ENCODE assay signal across 1 cellular context in the genomic region with DNA sequence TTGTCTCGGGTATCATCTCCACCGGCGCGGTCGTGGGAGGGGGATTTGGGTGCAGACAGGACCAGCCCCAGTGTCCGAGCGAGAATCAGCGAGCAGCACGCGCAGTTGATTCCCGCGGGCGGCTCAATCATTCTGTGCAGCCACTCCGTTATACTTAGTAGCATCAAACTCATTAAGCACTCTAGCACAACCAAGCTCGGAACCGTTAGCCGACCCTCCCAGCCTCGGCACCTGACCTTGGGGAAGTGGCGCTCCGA.
TF ChIP-seq lines count a peak whose summit lies in the region.

No MANE protein-coding gene starts in this region.

TF ChIP-seq in HepG2, 621 proteins besides CTCF, POLR2A, EP300 and RAD21 (continued from another document and continues in another):
- TF ChIP-seq, protein P1, sequence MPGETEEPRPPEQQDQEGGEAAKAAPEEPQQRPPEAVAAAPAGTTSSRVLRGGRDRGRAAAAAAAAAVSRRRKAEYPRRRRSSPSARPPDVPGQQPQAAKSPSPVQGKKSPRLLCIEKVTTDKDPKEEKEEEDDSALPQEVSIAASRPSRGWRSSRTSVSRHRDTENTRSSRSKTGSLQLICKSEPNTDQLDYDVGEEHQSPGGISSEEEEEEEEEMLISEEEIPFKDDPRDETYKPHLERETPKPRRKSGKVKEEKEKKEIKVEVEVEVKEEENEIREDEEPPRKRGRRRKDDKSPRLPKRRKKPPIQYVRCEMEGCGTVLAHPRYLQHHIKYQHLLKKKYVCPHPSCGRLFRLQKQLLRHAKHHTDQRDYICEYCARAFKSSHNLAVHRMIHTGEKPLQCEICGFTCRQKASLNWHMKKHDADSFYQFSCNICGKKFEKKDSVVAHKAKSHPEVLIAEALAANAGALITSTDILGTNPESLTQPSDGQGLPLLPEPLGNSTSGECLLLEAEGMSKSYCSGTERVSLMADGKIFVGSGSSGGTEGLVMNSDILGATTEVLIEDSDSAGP (CRISPR knock-in tag; IDR thresholded peaks at IDR 0.05; ENCODE audit: borderline replicate concordance), result no peak
- no peak for TF ChIP-seq ZNF30 (CRISPR knock-in tag; IDR thresholded peaks at IDR 0.05)
- TF ChIP-seq, protein P2, sequence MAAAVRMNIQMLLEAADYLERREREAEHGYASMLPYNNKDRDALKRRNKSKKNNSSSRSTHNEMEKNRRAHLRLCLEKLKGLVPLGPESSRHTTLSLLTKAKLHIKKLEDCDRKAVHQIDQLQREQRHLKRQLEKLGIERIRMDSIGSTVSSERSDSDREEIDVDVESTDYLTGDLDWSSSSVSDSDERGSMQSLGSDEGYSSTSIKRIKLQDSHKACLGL (CRISPR knock-in tag; IDR thresholded peaks at IDR 0.05), result no peak; the same call in 1 of the 2 replicates
- TF ChIP-seq, protein P3, sequence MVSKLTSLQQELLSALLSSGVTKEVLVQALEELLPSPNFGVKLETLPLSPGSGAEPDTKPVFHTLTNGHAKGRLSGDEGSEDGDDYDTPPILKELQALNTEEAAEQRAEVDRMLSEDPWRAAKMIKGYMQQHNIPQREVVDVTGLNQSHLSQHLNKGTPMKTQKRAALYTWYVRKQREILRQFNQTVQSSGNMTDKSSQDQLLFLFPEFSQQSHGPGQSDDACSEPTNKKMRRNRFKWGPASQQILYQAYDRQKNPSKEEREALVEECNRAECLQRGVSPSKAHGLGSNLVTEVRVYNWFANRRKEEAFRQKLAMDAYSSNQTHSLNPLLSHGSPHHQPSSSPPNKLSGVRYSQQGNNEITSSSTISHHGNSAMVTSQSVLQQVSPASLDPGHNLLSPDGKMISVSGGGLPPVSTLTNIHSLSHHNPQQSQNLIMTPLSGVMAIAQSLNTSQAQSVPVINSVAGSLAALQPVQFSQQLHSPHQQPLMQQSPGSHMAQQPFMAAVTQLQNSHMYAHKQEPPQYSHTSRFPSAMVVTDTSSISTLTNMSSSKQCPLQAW (CRISPR knock-in tag; IDR thresholded peaks at IDR 0.05), result no peak
- no peak for TF ChIP-seq BORCS8-MEF2B (CRISPR knock-in tag; IDR thresholded peaks at IDR 0.05)
- no peak for TF ChIP-seq ZNF570 (CRISPR knock-in tag; IDR thresholded peaks at IDR 0.05; ENCODE audit: borderline replicate concordance)
- TF ChIP-seq PRMT3 (CRISPR knock-in tag; IDR thresholded peaks at IDR 0.05; ENCODE audit: borderline replicate concordance, low read depth), result no peak
- TF ChIP-seq IKZF1 (IDR thresholded peaks at IDR 0.05), result no peak
- TF ChIP-seq, protein P4, sequence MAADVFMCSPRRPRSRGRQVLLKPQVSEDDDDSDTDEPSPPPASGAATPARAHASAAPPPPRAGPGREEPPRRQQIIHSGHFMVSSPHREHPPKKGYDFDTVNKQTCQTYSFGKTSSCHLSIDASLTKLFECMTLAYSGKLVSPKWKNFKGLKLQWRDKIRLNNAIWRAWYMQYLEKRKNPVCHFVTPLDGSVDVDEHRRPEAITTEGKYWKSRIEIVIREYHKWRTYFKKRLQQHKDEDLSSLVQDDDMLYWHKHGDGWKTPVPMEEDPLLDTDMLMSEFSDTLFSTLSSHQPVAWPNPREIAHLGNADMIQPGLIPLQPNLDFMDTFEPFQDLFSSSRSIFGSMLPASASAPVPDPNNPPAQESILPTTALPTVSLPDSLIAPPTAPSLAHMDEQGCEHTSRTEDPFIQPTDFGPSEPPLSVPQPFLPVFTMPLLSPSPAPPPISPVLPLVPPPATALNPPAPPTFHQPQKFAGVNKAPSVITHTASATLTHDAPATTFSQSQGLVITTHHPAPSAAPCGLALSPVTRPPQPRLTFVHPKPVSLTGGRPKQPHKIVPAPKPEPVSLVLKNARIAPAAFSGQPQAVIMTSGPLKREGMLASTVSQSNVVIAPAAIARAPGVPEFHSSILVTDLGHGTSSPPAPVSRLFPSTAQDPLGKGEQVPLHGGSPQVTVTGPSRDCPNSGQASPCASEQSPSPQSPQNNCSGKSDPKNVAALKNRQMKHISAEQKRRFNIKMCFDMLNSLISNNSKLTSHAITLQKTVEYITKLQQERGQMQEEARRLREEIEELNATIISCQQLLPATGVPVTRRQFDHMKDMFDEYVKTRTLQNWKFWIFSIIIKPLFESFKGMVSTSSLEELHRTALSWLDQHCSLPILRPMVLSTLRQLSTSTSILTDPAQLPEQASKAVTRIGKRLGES (CRISPR knock-in tag; IDR thresholded peaks at IDR 0.05; ENCODE audit: borderline replicate concordance), result no peak
- TF ChIP-seq ZFP37 (CRISPR knock-in tag; IDR thresholded peaks at IDR 0.05; ENCODE audit: borderline replicate concordance), result no peak; the same call in 1 of the 2 replicates
- TF ChIP-seq PAX8 (CRISPR knock-in tag; IDR thresholded peaks at IDR 0.05; ENCODE audit: borderline replicate concordance), result no peak
- 0 out of 2 replicates have a peak, but pooled peaks have one; percentile 29 for TF ChIP-seq NFATC3 (CRISPR knock-in tag; IDR thresholded peaks at IDR 0.05)
- TF ChIP-seq ZNF747 (CRISPR knock-in tag; IDR thresholded peaks at IDR 0.05; ENCODE audit: borderline replicate concordance), result no peak
- TF ChIP-seq, protein P5, sequence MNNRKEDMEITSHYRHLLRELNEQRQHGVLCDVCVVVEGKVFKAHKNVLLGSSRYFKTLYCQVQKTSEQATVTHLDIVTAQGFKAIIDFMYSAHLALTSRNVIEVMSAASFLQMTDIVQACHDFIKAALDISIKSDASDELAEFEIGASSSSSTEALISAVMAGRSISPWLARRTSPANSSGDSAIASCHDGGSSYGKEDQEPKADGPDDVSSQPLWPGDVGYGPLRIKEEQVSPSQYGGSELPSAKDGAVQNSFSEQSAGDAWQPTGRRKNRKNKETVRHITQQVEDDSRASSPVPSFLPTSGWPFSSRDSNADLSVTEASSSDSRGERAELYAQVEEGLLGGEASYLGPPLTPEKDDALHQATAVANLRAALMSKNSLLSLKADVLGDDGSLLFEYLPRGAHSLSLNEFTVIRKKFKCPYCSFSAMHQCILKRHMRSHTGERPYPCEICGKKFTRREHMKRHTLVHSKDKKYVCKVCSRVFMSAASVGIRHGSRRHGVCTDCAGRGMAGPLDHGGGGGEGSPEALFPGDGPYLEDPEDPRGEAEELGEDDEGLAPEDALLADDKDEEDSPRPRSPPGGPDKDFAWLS (CRISPR knock-in tag; IDR thresholded peaks at IDR 0.05; ENCODE audit: borderline replicate concordance), result no peak
- TF ChIP-seq GABPA (IDR thresholded peaks at IDR 0.05; ENCODE audit: low read depth, low read length), result no peak
- TF ChIP-seq GABPA (CRISPR knock-in tag; IDR thresholded peaks at IDR 0.05; ENCODE audit: low read depth), result no peak
- no peak for TF ChIP-seq ZNF674 (CRISPR knock-in tag; IDR thresholded peaks at IDR 0.05; ENCODE audit: low read depth)
- TF ChIP-seq, protein P6, sequence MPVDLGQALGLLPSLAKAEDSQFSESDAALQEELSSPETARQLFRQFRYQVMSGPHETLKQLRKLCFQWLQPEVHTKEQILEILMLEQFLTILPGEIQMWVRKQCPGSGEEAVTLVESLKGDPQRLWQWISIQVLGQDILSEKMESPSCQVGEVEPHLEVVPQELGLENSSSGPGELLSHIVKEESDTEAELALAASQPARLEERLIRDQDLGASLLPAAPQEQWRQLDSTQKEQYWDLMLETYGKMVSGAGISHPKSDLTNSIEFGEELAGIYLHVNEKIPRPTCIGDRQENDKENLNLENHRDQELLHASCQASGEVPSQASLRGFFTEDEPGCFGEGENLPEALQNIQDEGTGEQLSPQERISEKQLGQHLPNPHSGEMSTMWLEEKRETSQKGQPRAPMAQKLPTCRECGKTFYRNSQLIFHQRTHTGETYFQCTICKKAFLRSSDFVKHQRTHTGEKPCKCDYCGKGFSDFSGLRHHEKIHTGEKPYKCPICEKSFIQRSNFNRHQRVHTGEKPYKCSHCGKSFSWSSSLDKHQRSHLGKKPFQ (CRISPR knock-in tag; IDR thresholded peaks at IDR 0.05; ENCODE audit: insufficient replicate concordance), result no peak
- TF ChIP-seq PHB2 (IDR thresholded peaks at IDR 0.05; ENCODE audit: partially characterized antibody), result no peak
- peak; percentile 84; the same call in 1 of the 2 replicates for TF ChIP-seq ZNF670 (CRISPR knock-in tag; IDR thresholded peaks at IDR 0.05; ENCODE audit: borderline replicate concordance)
- TF ChIP-seq PTBP1 (IDR thresholded peaks at IDR 0.05; ENCODE audit: low read depth, low read length, poor library complexity, severe bottlenecking), result no peak
- TF ChIP-seq HDAC2 (CRISPR knock-in tag; IDR thresholded peaks at IDR 0.05), result no peak
- TF ChIP-seq REPIN1 (CRISPR knock-in tag; IDR thresholded peaks at IDR 0.05; ENCODE audit: borderline replicate concordance, low read depth), result peak; percentile 78; the same call in 1 of the 2 replicates
- no peak for TF ChIP-seq CEBPB (IDR thresholded peaks at IDR 0.05; ENCODE audit: borderline replicate concordance, low read depth, low read length)
- TF ChIP-seq ZNF75D (CRISPR knock-in tag; IDR thresholded peaks at IDR 0.05; ENCODE audit: borderline replicate concordance), result no peak
- TF ChIP-seq ZNF567 (CRISPR knock-in tag; IDR thresholded peaks at IDR 0.05; ENCODE audit: borderline replicate concordance), result no peak
- TF ChIP-seq ZNF790 (CRISPR knock-in tag; IDR thresholded peaks at IDR 0.05; ENCODE audit: borderline replicate concordance), result no peak
- no peak for TF ChIP-seq ZNF296 (CRISPR knock-in tag; conservative IDR thresholded peaks at IDR 0.05)
- no peak for TF ChIP-seq HIVEP1 (CRISPR knock-in tag; IDR thresholded peaks at IDR 0.05)
- TF ChIP-seq GLI4 (CRISPR knock-in tag; IDR thresholded peaks at IDR 0.05; ENCODE audit: borderline replicate concordance), result peak; percentile 83; the same call in 1 of the 2 replicates
- TF ChIP-seq, protein P7, sequence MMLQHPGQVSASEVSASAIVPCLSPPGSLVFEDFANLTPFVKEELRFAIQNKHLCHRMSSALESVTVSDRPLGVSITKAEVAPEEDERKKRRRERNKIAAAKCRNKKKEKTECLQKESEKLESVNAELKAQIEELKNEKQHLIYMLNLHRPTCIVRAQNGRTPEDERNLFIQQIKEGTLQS (CRISPR knock-in tag; IDR thresholded peaks at IDR 0.05), result no peak
- TF ChIP-seq PHF21A (CRISPR knock-in tag; IDR thresholded peaks at IDR 0.05), result no peak
- no peak for TF ChIP-seq MLLT10 (CRISPR knock-in tag; IDR thresholded peaks at IDR 0.05)
- no peak for TF ChIP-seq GATAD2A (CRISPR knock-in tag; IDR thresholded peaks at IDR 0.05)
- TF ChIP-seq, protein P8, sequence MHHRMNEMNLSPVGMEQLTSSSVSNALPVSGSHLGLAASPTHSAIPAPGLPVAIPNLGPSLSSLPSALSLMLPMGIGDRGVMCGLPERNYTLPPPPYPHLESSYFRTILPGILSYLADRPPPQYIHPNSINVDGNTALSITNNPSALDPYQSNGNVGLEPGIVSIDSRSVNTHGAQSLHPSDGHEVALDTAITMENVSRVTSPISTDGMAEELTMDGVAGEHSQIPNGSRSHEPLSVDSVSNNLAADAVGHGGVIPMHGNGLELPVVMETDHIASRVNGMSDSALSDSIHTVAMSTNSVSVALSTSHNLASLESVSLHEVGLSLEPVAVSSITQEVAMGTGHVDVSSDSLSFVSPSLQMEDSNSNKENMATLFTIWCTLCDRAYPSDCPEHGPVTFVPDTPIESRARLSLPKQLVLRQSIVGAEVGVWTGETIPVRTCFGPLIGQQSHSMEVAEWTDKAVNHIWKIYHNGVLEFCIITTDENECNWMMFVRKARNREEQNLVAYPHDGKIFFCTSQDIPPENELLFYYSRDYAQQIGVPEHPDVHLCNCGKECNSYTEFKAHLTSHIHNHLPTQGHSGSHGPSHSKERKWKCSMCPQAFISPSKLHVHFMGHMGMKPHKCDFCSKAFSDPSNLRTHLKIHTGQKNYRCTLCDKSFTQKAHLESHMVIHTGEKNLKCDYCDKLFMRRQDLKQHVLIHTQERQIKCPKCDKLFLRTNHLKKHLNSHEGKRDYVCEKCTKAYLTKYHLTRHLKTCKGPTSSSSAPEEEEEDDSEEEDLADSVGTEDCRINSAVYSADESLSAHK (CRISPR knock-in tag; IDR thresholded peaks at IDR 0.05; ENCODE audit: borderline replicate concordance), result no peak
- 0 out of 2 replicates have a peak, but pooled peaks have one; percentile 28 for TF ChIP-seq ARNT2 (CRISPR knock-in tag; IDR thresholded peaks at IDR 0.05; ENCODE audit: low read depth)
- TF ChIP-seq ZSCAN25 (CRISPR knock-in tag; IDR thresholded peaks at IDR 0.05), result no peak
- TF ChIP-seq, protein P9, sequence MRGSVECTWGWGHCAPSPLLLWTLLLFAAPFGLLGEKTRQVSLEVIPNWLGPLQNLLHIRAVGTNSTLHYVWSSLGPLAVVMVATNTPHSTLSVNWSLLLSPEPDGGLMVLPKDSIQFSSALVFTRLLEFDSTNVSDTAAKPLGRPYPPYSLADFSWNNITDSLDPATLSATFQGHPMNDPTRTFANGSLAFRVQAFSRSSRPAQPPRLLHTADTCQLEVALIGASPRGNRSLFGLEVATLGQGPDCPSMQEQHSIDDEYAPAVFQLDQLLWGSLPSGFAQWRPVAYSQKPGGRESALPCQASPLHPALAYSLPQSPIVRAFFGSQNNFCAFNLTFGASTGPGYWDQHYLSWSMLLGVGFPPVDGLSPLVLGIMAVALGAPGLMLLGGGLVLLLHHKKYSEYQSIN (CRISPR knock-in tag; IDR thresholded peaks at IDR 0.05; ENCODE audit: borderline replicate concordance), result no peak
- TF ChIP-seq, protein P10, sequence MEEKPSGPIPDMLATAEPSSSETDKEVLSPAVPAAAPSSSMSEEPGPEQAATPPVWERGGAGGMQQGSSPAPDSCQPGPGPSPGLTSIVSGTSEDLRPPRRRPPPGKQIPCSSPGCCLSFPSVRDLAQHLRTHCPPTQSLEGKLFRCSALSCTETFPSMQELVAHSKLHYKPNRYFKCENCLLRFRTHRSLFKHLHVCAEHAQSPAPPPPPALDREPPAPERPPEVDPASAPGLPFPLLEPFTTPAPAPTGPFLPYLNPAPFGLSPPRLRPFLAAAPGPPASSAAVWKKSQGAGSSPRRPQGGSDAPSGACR (CRISPR knock-in tag; IDR thresholded peaks at IDR 0.05), result no peak
- no peak for TF ChIP-seq NCOA1 (CRISPR knock-in tag; IDR thresholded peaks at IDR 0.05)
- 0 out of 2 replicates have a peak, but pooled peaks have one; percentile 15 for TF ChIP-seq ZNF232 (CRISPR knock-in tag; IDR thresholded peaks at IDR 0.05; ENCODE audit: borderline replicate concordance)
- TF ChIP-seq, protein P11, sequence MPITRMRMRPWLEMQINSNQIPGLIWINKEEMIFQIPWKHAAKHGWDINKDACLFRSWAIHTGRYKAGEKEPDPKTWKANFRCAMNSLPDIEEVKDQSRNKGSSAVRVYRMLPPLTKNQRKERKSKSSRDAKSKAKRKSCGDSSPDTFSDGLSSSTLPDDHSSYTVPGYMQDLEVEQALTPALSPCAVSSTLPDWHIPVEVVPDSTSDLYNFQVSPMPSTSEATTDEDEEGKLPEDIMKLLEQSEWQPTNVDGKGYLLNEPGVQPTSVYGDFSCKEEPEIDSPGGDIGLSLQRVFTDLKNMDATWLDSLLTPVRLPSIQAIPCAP (CRISPR knock-in tag; IDR thresholded peaks at IDR 0.05; ENCODE audit: low read depth), result no peak
- TF ChIP-seq, protein P12, sequence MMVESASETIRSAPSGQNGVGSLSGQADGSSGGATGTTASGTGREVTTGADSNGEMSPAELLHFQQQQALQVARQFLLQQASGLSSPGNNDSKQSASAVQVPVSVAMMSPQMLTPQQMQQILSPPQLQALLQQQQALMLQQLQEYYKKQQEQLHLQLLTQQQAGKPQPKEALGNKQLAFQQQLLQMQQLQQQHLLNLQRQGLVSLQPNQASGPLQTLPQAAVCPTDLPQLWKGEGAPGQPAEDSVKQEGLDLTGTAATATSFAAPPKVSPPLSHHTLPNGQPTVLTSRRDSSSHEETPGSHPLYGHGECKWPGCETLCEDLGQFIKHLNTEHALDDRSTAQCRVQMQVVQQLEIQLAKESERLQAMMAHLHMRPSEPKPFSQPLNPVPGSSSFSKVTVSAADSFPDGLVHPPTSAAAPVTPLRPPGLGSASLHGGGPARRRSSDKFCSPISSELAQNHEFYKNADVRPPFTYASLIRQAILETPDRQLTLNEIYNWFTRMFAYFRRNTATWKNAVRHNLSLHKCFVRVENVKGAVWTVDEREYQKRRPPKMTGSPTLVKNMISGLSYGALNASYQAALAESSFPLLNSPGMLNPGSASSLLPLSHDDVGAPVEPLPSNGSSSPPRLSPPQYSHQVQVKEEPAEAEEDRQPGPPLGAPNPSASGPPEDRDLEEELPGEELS (CRISPR knock-in tag; IDR thresholded peaks at IDR 0.05), result no peak
- no peak for TF ChIP-seq REXO4 (CRISPR knock-in tag; IDR thresholded peaks at IDR 0.05; ENCODE audit: borderline replicate concordance)
- no peak for TF ChIP-seq ZNF124 (CRISPR knock-in tag; IDR thresholded peaks at IDR 0.05)
